Comparison of ENCODE assay signal across 33 cellular contexts in genomic region chr6:168081858-168082546, GRCh38. TPM values are rescaled to one million over a fixed set of nuclear protein-coding genes. Genes with fewer than 3 reads are reported as not detected.
"Had no signal": no experiment of that assay in that cellular context is flagged by ENCODE, and none has a peak within 500 bp of the region (broad histone marks: within the 10 kb centered on the region; RNA-seq: fewer than 3 reads in every experiment).

No MANE protein-coding gene starts in this region.

- DNase-seq: activated CD4-positive, alpha-beta T cell treated with anti-CD3 and anti-CD28 coated beads for 36 hours; activated CD4-positive, alpha-beta T cell treated with anti-CD3 and anti-CD28 coated beads, Interleukin-2, amount 10 ng/mL, durations not matched to agents 7 days and 5 days; activated CD4-positive, alpha-beta T cell treated with anti-CD3 and anti-CD28 coated beads, Interleukin-2, amount 50 U/mL, for 48 hours; activated CD8-positive, alpha-beta T cell treated with anti-CD3 and anti-CD28 coated beads, Interleukin-2, amount 10 ng/mL, durations not matched to agents 7 days and 5 days; activated gamma-delta T cell; activated naive CD4-positive, alpha-beta T cell treated with Interleukin-2 at 50 U/mL for 16 hours; activated naive CD8-positive, alpha-beta T cell treated with anti-CD3 and anti-CD28 coated beads, Interleukin-2, amount 10 ng/mL, durations not matched to agents 7 days and 5 days; activated T-cell treated with anti-CD3 and anti-CD28 coated beads, Interleukin-2, amount 50 U/mL, for 24 hours; body of pancreas; Kasumi-1; KG1; MG63; NCI-H1436 treated with DMSO at 0.1 percent for 48 hours; NCI-H1694 treated with DMSO at 0.1 percent for 48 hours; NCI-H2029; NCI-H345; NCI-H524 treated with DMSO at 0.1 percent for 48 hours; SHP77; SJCRH30 had no signal

- H3K9me3 Mint-ChIP-seq: activated CD4-positive, alpha-beta T cell treated with anti-CD3 and anti-CD28 coated beads, Interleukin-2, amount 10 ng/mL, durations not matched to agents 7 days and 5 days; activated naive CD4-positive, alpha-beta T cell treated with anti-CD3 and anti-CD28 coated beads, Interleukin-2, amount 50 U/mL, for 24 hours; activated naive CD8-positive, alpha-beta T cell treated with anti-CD3 and anti-CD28 coated beads, Interleukin-2, amount 10 ng/mL, durations not matched to agents 7 days and 5 days; activated T-cell treated with anti-CD3 and anti-CD28 coated beads, Interleukin-2, amount 50 U/mL, for 24 hours; activated T-helper 2 cell treated with anti-CD3 and anti-CD28 coated beads, Interferon-gamma antibody, Interleukin-2, Interleukin-4, amounts not matched to agents 10 μg/mL and 5 μg/mL and 100 μg/mL, durations not matched to agents 14 hours and 24 hours and 36 hours; T-helper 1 cell treated with Interleukin-12 subunit alpha and Interleukin-12 subunit beta and Interleukin-4 antibody, amounts not matched to agents 30 μg/mL and 1 μg/mL, for 36 hours; T-helper 2 cell treated with Interferon-gamma antibody and Interleukin-4, amounts not matched to agents 5 μg/mL and 100 μg/mL, for 36 hours; WTC11 had no signal

- H3K36me3 ChIP-seq: breast epithelium, MG63, SJCRH30 had no signal

- H3K27me3 ChIP-seq: body of pancreas, breast epithelium, MG63 had no signal

- H3K36me3 Mint-ChIP-seq: activated naive CD4-positive, alpha-beta T cell treated with anti-CD3 and anti-CD28 coated beads, Interleukin-2, amount 50 U/mL, for 24 hours; activated naive CD8-positive, alpha-beta T cell treated with anti-CD3 and anti-CD28 coated beads, Interleukin-2, amount 10 ng/mL, durations not matched to agents 7 days and 5 days; WTC11 had no signal

- H3K4me1 ChIP-seq: body of pancreas, breast epithelium, SJCRH30 had no signal

- H3K27me3 Mint-ChIP-seq: activated CD4-positive, alpha-beta T cell treated with anti-CD3 and anti-CD28 coated beads for 36 hours; activated CD4-positive, alpha-beta T cell treated with anti-CD3 and anti-CD28 coated beads, Interleukin-2, amount 10 ng/mL, durations not matched to agents 7 days and 5 days; activated naive CD4-positive, alpha-beta T cell treated with anti-CD3 and anti-CD28 coated beads, Interleukin-2, amount 50 U/mL, for 24 hours; activated naive CD8-positive, alpha-beta T cell treated with anti-CD3 and anti-CD28 coated beads, Interleukin-2, amount 10 ng/mL, durations not matched to agents 7 days and 5 days had no signal

- H3K4me1 Mint-ChIP-seq: activated CD4-positive, alpha-beta T cell treated with anti-CD3 and anti-CD28 coated beads for 36 hours; activated CD4-positive, alpha-beta T cell treated with anti-CD3 and anti-CD28 coated beads, Interleukin-2, amount 10 ng/mL, durations not matched to agents 7 days and 5 days; activated naive CD4-positive, alpha-beta T cell treated with anti-CD3 and anti-CD28 coated beads, Interleukin-2, amount 50 U/mL, for 24 hours; activated naive CD8-positive, alpha-beta T cell treated with anti-CD3 and anti-CD28 coated beads, Interleukin-2, amount 10 ng/mL, durations not matched to agents 7 days and 5 days had no signal

- H3K4me3 ChIP-seq: body of pancreas, breast epithelium, MG63, SJCRH30, SK-N-MC had no signal

- H3K9me3 ChIP-seq: body of pancreas, breast epithelium, MG63, SJCRH30 had no signal

- H3K27ac ChIP-seq: body of pancreas, breast epithelium, SJCRH30, SK-N-MC had no signal

- FAIRE-seq: astrocyte, TTC549 had no signal

- H3K4me3 Mint-ChIP-seq: activated CD4-positive, alpha-beta T cell treated with anti-CD3 and anti-CD28 coated beads for 36 hours; activated CD4-positive, alpha-beta T cell treated with anti-CD3 and anti-CD28 coated beads, Interleukin-2, amount 10 ng/mL, durations not matched to agents 7 days and 5 days; activated CD8-positive, alpha-beta T cell treated with anti-CD3 and anti-CD28 coated beads, Interleukin-2, amount 10 ng/mL, durations not matched to agents 7 days and 5 days; activated naive CD4-positive, alpha-beta T cell treated with anti-CD3 and anti-CD28 coated beads, Interleukin-2, amount 50 U/mL, for 24 hours; activated naive CD8-positive, alpha-beta T cell treated with anti-CD3 and anti-CD28 coated beads, Interleukin-2, amount 10 ng/mL, durations not matched to agents 7 days and 5 days; activated T-cell treated with anti-CD3 and anti-CD28 coated beads, Interleukin-2, amount 50 U/mL, for 24 hours; T-helper 1 cell treated with Interleukin-12 subunit alpha and Interleukin-12 subunit beta and Interleukin-4 antibody, amounts not matched to agents 30 μg/mL and 1 μg/mL, for 36 hours; T-helper 2 cell treated with Interferon-gamma antibody and Interleukin-4, amounts not matched to agents 5 μg/mL and 100 μg/mL, for 36 hours; WTC11 had no signal

- ATAC-seq: activated CD4-positive, alpha-beta T cell treated with anti-CD3 and anti-CD28 coated beads for 36 hours; activated CD4-positive, CD25-positive, alpha-beta regulatory T cell treated with anti-CD3 and anti-CD28 coated beads, Interleukin-2, amount 50 U/mL, for 24 hours; activated CD8-positive, alpha-beta T cell treated with anti-CD3 and anti-CD28 coated beads, Interleukin-2, amount 10 ng/mL, durations not matched to agents 7 days and 5 days; body of pancreas; Panc1; WTC11 had no signal

- H3K27ac Mint-ChIP-seq: activated CD4-positive, alpha-beta T cell treated with anti-CD3 and anti-CD28 coated beads for 36 hours; activated CD4-positive, alpha-beta T cell treated with anti-CD3 and anti-CD28 coated beads, Interleukin-2, amount 10 ng/mL, durations not matched to agents 7 days and 5 days; activated CD8-positive, alpha-beta T cell treated with anti-CD3 and anti-CD28 coated beads, Interleukin-2, amount 10 ng/mL, durations not matched to agents 7 days and 5 days; activated naive CD4-positive, alpha-beta T cell treated with anti-CD3 and anti-CD28 coated beads, Interleukin-2, amount 50 U/mL, for 24 hours; activated naive CD8-positive, alpha-beta T cell treated with anti-CD3 and anti-CD28 coated beads, Interleukin-2, amount 10 ng/mL, durations not matched to agents 7 days and 5 days; activated T-cell treated with anti-CD3 and anti-CD28 coated beads, Interleukin-2, amount 50 U/mL, for 24 hours; activated T-helper 2 cell treated with anti-CD3 and anti-CD28 coated beads, Interferon-gamma antibody, Interleukin-2, Interleukin-4, amounts not matched to agents 10 μg/mL and 5 μg/mL and 100 μg/mL, durations not matched to agents 14 hours and 24 hours and 36 hours; T-helper 1 cell treated with Interleukin-12 subunit alpha and Interleukin-12 subunit beta and Interleukin-4 antibody, amounts not matched to agents 30 μg/mL and 1 μg/mL, for 36 hours; T-helper 2 cell treated with Interferon-gamma antibody and Interleukin-4, amounts not matched to agents 5 μg/mL and 100 μg/mL, for 36 hours; WTC11 had no signal

RNA-seq across cellular contexts. Expression of gene FRMD1, which starts 3.0 kb away (rescaled TPM):
- total RNA-seq: activated CD4-positive, alpha-beta T cell treated with anti-CD3 and anti-CD28 coated beads for 36 hours; activated CD4-positive, alpha-beta T cell treated with anti-CD3 and anti-CD28 coated beads, Interleukin-2, amount 10 ng/mL, durations not matched to agents 7 days and 5 days; activated CD8-positive, alpha-beta T cell treated with anti-CD3 and anti-CD28 coated beads, Interleukin-2, amount 10 ng/mL, durations not matched to agents 7 days and 5 days; activated naive CD8-positive, alpha-beta T cell treated with anti-CD3 and anti-CD28 coated beads, Interleukin-2, amount 10 ng/mL, durations not matched to agents 7 days and 5 days; activated T-helper 2 cell treated with anti-CD3 and anti-CD28 coated beads, Interferon-gamma antibody, Interleukin-2, Interleukin-4, amounts not matched to agents 10 μg/mL and 5 μg/mL and 100 μg/mL, durations not matched to agents 14 hours and 24 hours and 36 hours; astrocyte; body of pancreas; cardiac septum; NCI-H460; RPMI7951; SJCRH30 had no signal
